Comparison of ENCODE assay signal across 15 cellular contexts in genomic region chr22:41840216-41840615, GRCh38. TPM values are rescaled to one million over a fixed set of nuclear protein-coding genes. Genes with fewer than 3 reads are reported as not detected.
DNase-seq lines count a peak whose midpoint lies in the region; ATAC-seq and TF ChIP-seq lines count a peak whose summit lies in the region.
"Had no signal": no experiment of that assay in that cellular context is flagged by ENCODE, and none has a peak within 500 bp of the region (broad histone marks: within the 10 kb centered on the region; RNA-seq: fewer than 3 reads in every experiment).

No MANE protein-coding gene starts in this region.

- peaks cover 96% of the 10 kb centered on the region for H3K79me2 ChIP-seq in Karpas-422 (ENCODE audit: low read length)

- peaks cover 19% of the 10 kb centered on the region for H3K36me3 Mint-ChIP-seq in effector memory CD8-positive, alpha-beta T cell (ENCODE audit: insufficient read depth)
- peaks cover 20% of the 10 kb centered on the region for H3K36me3 Mint-ChIP-seq in osteocyte (ENCODE audit: unreplicated experiment)

- no peaks in the 10 kb centered on the region for H3K9me2 ChIP-seq in Karpas-422 (replicated peaks; ENCODE audit: insufficient read depth, low read length)

- ATAC-seq in effector memory CD8-positive, alpha-beta T cell (replicated peaks): no peak
- ATAC-seq in HG02798 (IDR thresholded peaks at IDR 0.05; ENCODE audit: poor library complexity, unreplicated experiment): no peak

- 0 out of 2 replicates have a peak overlapping the region, but pooled peaks have one; percentile 11 for H3K4me2 ChIP-seq in BLaER1
- H3K4me2 ChIP-seq in Karpas-422 (ENCODE audit: low read depth, low read length, poor library complexity, severe bottlenecking): no peak overlapping the region

- peaks cover 77% of the 10 kb centered on the region for H3K4me1 ChIP-seq in BLaER1
- H3K4me1 ChIP-seq in Karpas-422 (ENCODE audit: low read length): peaks cover 67% of the 10 kb centered on the region

- DNase-seq in Karpas-422 (no peak), osteocyte (ENCODE audit: extremely low spot score, unreplicated experiment) (no peak), NCI-H1092 (lab: John Stamatoyannopoulos, UW) (no peak)
- no peak for DNase-seq in effector memory CD8-positive, alpha-beta T cell
- DNase-seq in stimulated activated CD4-positive, alpha-beta T cell treated with anti-CD3 and anti-CD28 coated beads, Interleukin-1b, Interleukin-23, amount 100 ng/mL, for 48 hours: no peak
- DNase-seq in activated CD8-positive, alpha-beta memory T cell treated with anti-CD3 and anti-CD28 coated beads, Interleukin-2, amount 50 U/mL, for 48 hours: no peak
- DNase-seq: activated CD8-positive, alpha-beta memory T cell treated with anti-CD3 and anti-CD28 coated beads for 24 hours; activated naive CD4-positive, alpha-beta T cell treated with anti-CD3 and anti-CD28 coated beads, Interleukin-2, amount 50 U/mL, for 16 hours; CD4-positive, alpha-beta memory T cell; KG1; NCI-H1694 treated with DMSO at 0.1 percent for 48 hours; NCI-H69; posterior cingulate gyrus had no signal

- no peaks in the 10 kb centered on the region for H3K9me3 ChIP-seq in BLaER1
- H3K9me3 ChIP-seq in Karpas-422 (ENCODE audit: low read length): no peaks in the 10 kb centered on the region

- H2AFZ ChIP-seq in Karpas-422 (ENCODE audit: low read length): no peak overlapping the region

- H3K36me3 ChIP-seq in BLaER1 (peaks cover 89% of the 10 kb centered on the region), Karpas-422 (ENCODE audit: insufficient read depth, low read length) (peaks cover 53% of the 10 kb centered on the region)

- TF ChIP-seq CTCF in osteocyte (IDR thresholded peaks at IDR 0.05): no peak

- H3K27me3 Mint-ChIP-seq in effector memory CD8-positive, alpha-beta T cell: no peaks in the 10 kb centered on the region
- no peaks in the 10 kb centered on the region for H3K27me3 Mint-ChIP-seq in osteocyte (ENCODE audit: unreplicated experiment)
- H3K27me3 Mint-ChIP-seq: CD4-positive, alpha-beta memory T cell had no signal

- peaks cover 29 to 31% of the 10 kb centered on the region in 2 donors for H3K4me1 Mint-ChIP-seq in effector memory CD8-positive, alpha-beta T cell (ENCODE audit: low read depth in 2 of 2)
- H3K4me1 Mint-ChIP-seq in osteocyte (ENCODE audit: unreplicated experiment): peaks cover 78% of the 10 kb centered on the region

- H3K27ac ChIP-seq in BLaER1 (no peak overlapping the region), Karpas-422 (ENCODE audit: low read length) (peak overlapping the region; percentile 3; the same call in 1 of the 2 replicates)

- H3K4me3 ChIP-seq in BLaER1: no peak overlapping the region
- no peak overlapping the region for H3K4me3 ChIP-seq in Karpas-422 (ENCODE audit: low read length)

- H3K27me3 ChIP-seq in BLaER1 (no peaks in the 10 kb centered on the region), Karpas-422 (ENCODE audit: low read length) (no peaks in the 10 kb centered on the region)

- no peaks in the 10 kb centered on the region for H3K9me3 Mint-ChIP-seq in effector memory CD8-positive, alpha-beta T cell
- no peaks in the 10 kb centered on the region for H3K9me3 Mint-ChIP-seq in osteocyte (ENCODE audit: unreplicated experiment)
- H3K9me3 Mint-ChIP-seq: CD4-positive, alpha-beta memory T cell had no signal

- H4K20me1 ChIP-seq in BLaER1: peaks cover 98% of the 10 kb centered on the region
- H4K20me1 ChIP-seq in Karpas-422 (ENCODE audit: insufficient read depth, low read depth, low read length): peaks cover 32% of the 10 kb centered on the region

- H3K27ac Mint-ChIP-seq in effector memory CD8-positive, alpha-beta T cell: peak overlapping the region; percentile 10 to 25
- H3K27ac Mint-ChIP-seq in osteocyte (ENCODE audit: unreplicated experiment): peak overlapping the region; percentile 90

- H3K9ac ChIP-seq in BLaER1 (0 out of 2 replicates have a peak overlapping the region, but pooled peaks have one; percentile 3), Karpas-422 (ENCODE audit: low read length) (no peak overlapping the region)

- no peak overlapping the region for H3K4me3 Mint-ChIP-seq in effector memory CD8-positive, alpha-beta T cell
- H3K4me3 Mint-ChIP-seq in osteocyte (ENCODE audit: unreplicated experiment): no peak overlapping the region

RNA-seq across cellular contexts. Expression of gene SREBF2, which starts 7.3 kb away (rescaled TPM):
- 159 and 190 TPM in 2 replicates for total RNA-seq in Karpas-422 (2014; rRNA removed; shearing (Covaris generic); ENCODE audit: low replicate concordance)
- total RNA-seq in osteocyte: 114 and 119 TPM in 2 replicates

RNA-seq across cellular contexts. Expression of gene CCDC134, which starts 39.7 kb away (rescaled TPM):
- total RNA-seq in Karpas-422 (2014; rRNA removed; shearing (Covaris generic); ENCODE audit: low replicate concordance): 4.4 and 12.5 TPM in 2 replicates
- total RNA-seq in osteocyte: 7.8 and 10.0 TPM in 2 replicates
